In the genomic region with DNA sequence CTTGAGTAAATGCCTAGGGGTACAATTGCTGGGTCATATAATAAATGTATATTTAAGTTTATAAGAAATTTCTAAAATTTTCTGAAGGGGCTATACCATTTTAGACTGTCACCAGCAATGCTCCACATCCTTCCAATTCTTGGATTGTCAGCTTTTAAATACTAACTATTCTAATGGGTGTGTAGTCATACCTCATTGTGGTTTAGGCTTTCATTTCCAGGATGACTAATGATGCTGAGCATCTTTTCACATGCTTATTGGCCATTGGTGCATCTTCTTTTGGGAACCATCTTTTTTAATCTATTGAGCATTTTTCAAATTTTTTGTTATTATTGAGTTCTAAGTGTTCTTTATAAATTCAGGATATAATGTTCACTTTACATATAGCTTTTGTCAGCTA, we compare ENCODE assay signal across 10 cellular contexts. TPM values are rescaled to one million over a fixed set of nuclear protein-coding genes. Genes with fewer than 3 reads are reported as not detected.
DNase-seq lines count a peak whose midpoint lies in the region; ATAC-seq and TF ChIP-seq lines count a peak whose summit lies in the region.
"Had no signal": no experiment of that assay in that cellular context is flagged by ENCODE, and none has a peak within 500 bp of the region (broad histone marks: within the 10 kb centered on the region; RNA-seq: fewer than 3 reads in every experiment).

No MANE protein-coding gene starts in this region.

- ATAC-seq in GM21390 (IDR thresholded peaks at IDR 0.05; ENCODE audit: unreplicated experiment) (peak; percentile 73), HG02763 (IDR thresholded peaks at IDR 0.05; ENCODE audit: unreplicated experiment) (no peak)

- DNase-seq in Daoy (ENCODE audit: low read depth) (peak; percentile 69), HS-5 (ENCODE audit: low read depth) (peak; percentile 52), epithelial cell of esophagus (ENCODE audit: low read depth) (peak; percentile 32), NCI-H524 (lab: John Stamatoyannopoulos, UW) (no peak), NCI-H1930 (lab: John Stamatoyannopoulos, UW) (no peak), GF-D8 (lab: John Stamatoyannopoulos, UW) (no peak)
- DNase-seq: activated CD4-positive, CD25-positive, alpha-beta regulatory T cell; NCI-H1092 had no signal

- TF ChIP-seq CTCF in epithelial cell of esophagus (IDR thresholded peaks at IDR 0.05; ENCODE audit: insufficient read depth, low read depth, low read length, missing control alignments), result no peak

- H3K4me3 ChIP-seq in epithelial cell of esophagus (ENCODE audit: low read length), result no peak overlapping the region

RNA-seq across cellular contexts. Expression of a gene that starts 52.5 kb away (rescaled TPM):
- 2.5 and 2.6 TPM in 2 replicates for total RNA-seq in Daoy (2014; rRNA removed; shearing (Covaris generic))

Comparison
In these comparisons a context has a peak if more than half of its experiments do, and no peak if none do; other contexts are left out.
1. DNase-seq: peak in Daoy (single experiment), HS-5 (single experiment) and epithelial cell of esophagus (single experiment); none in NCI-H524 (0 of 2), NCI-H1930 (0 of 2) and GF-D8 (single experiment).